ENCODE assay signal across 8 cellular contexts in genomic region chr13:27271572-27272096, GRCh38. TPM values are rescaled to one million over a fixed set of nuclear protein-coding genes. Genes with fewer than 3 reads are reported as not detected.
DNase-seq lines count a peak whose midpoint lies in the region; ATAC-seq and TF ChIP-seq lines count a peak whose summit lies in the region.

No MANE protein-coding gene starts in this region.

- no peaks in the 10 kb centered on the region for H3K36me3 Mint-ChIP-seq in T-helper 1 cell treated with Interleukin-12 subunit alpha and Interleukin-12 subunit beta and Interleukin-4 antibody, amounts not matched to agents 30 μg/mL and 1 μg/mL, for 36 hours (ENCODE audit: low read depth)

- H3K27me3 Mint-ChIP-seq in T-helper 1 cell treated with Interleukin-12 subunit alpha and Interleukin-12 subunit beta and Interleukin-4 antibody, amounts not matched to agents 30 μg/mL and 1 μg/mL, for 36 hours (ENCODE audit: low read depth) = peaks cover 43% of the 10 kb centered on the region

- WGBS in right lobe of liver (ENCODE audit: insufficient coverage, low coverage, low lambda C conversion rate, missing lambda C conversion rate) = 41% methylated on average over 15 of the region's 15 CpGs
- WGBS in suprapubic skin = 48% methylated on average over 15 of the region's 15 CpGs

- TF ChIP-seq POLR2A in right lobe of liver (IDR thresholded peaks at IDR 0.05) (no peak), suprapubic skin (IDR thresholded peaks at IDR 0.05) (no peak)

- H3K4me3 ChIP-seq in astrocyte of the cerebellum (ENCODE audit: low read depth, low read length) (peak overlapping the region; percentile 69), right lobe of liver (peak overlapping the region; percentile 79 to 92 (median 84)), suprapubic skin (peak overlapping the region; percentile 69)

- peak overlapping the region; percentile 80 for H3K4me3 Mint-ChIP-seq in T-helper 1 cell treated with Interleukin-12 subunit alpha and Interleukin-12 subunit beta and Interleukin-4 antibody, amounts not matched to agents 30 μg/mL and 1 μg/mL, for 36 hours

- H3K27ac Mint-ChIP-seq in T-helper 1 cell treated with Interleukin-12 subunit alpha and Interleukin-12 subunit beta and Interleukin-4 antibody, amounts not matched to agents 30 μg/mL and 1 μg/mL, for 36 hours = no peak overlapping the region

- peak overlapping the region; percentile 85 to 95 (median 89) for H3K27ac ChIP-seq in right lobe of liver
- H3K27ac ChIP-seq in suprapubic skin = peak overlapping the region; percentile 39

- H3K4me1 ChIP-seq in right lobe of liver (peaks cover 0 to 14% (median 0%) of the 10 kb centered on the region in 4 donors), suprapubic skin (peaks cover 34% of the 10 kb centered on the region)

- in situ Hi-C loops in astrocyte of the cerebellum (cut with HindIII; ENCODE audit: low sequenced_read_pairs) = no loop called here

- no peak for TF ChIP-seq CTCF in astrocyte of the cerebellum (IDR thresholded peaks at IDR 0.05; ENCODE audit: low read depth, low read length, missing control alignments)
- TF ChIP-seq CTCF in right lobe of liver (IDR thresholded peaks at IDR 0.05) = no peak
- no peak for TF ChIP-seq CTCF in suprapubic skin (IDR thresholded peaks at IDR 0.05)

- no peaks in the 10 kb centered on the region for H3K27me3 ChIP-seq in right lobe of liver
- no peaks in the 10 kb centered on the region for H3K27me3 ChIP-seq in suprapubic skin

- no peak for DNase-seq in T-helper 1 cell
- no peak for DNase-seq in astrocyte of the cerebellum (ENCODE audit: low read depth)
- no peak for DNase-seq in right lobe of liver
- peak in 1 of 2 donors; percentile 69 for DNase-seq in suprapubic skin (ENCODE audit: low spot score in 2 of 2)
- no peak for DNase-seq in ecto neural progenitor cell (ENCODE audit: low spot score)
- no peak for DNase-seq in stimulated activated CD4-positive, alpha-beta T cell treated with anti-CD3 and anti-CD28 coated beads, Interleukin-12 subunit alpha, Interleukin-12 subunit beta, amount 100 ng/mL, for 4 hours

- H3K9me3 ChIP-seq in right lobe of liver = no peaks in the 10 kb centered on the region
- H3K9me3 ChIP-seq in suprapubic skin = no peaks in the 10 kb centered on the region

- no peak for TF ChIP-seq EP300 in suprapubic skin (IDR thresholded peaks at IDR 0.05)

- H3K9me3 Mint-ChIP-seq in T-helper 1 cell treated with Interleukin-12 subunit alpha and Interleukin-12 subunit beta and Interleukin-4 antibody, amounts not matched to agents 30 μg/mL and 1 μg/mL, for 36 hours = no peaks in the 10 kb centered on the region

- peaks cover 0 to 3% (median 0%) of the 10 kb centered on the region in 4 donors for H3K36me3 ChIP-seq in right lobe of liver
- no peaks in the 10 kb centered on the region for H3K36me3 ChIP-seq in suprapubic skin

- intact Hi-C loops in right lobe of liver (cut with DNase I) = no loop called here

- no peak for ATAC-seq in right lobe of liver
- ATAC-seq in GM21529 (IDR thresholded peaks at IDR 0.05; ENCODE audit: unreplicated experiment) = no peak

- H3K4me1 Mint-ChIP-seq in T-helper 1 cell treated with Interleukin-12 subunit alpha and Interleukin-12 subunit beta and Interleukin-4 antibody, amounts not matched to agents 30 μg/mL and 1 μg/mL, for 36 hours (ENCODE audit: low read depth) = peaks cover 10% of the 10 kb centered on the region

RNA-seq across cellular contexts. Expression of gene RASL11A, which starts 1.0 kb away (rescaled TPM):
- total RNA-seq in right lobe of liver (10 to 100 TPM in 1 of 6 experiments, 1 to 10 TPM in 5; 4.2 to 23.4 (median 6.1) TPM), suprapubic skin (10 to 100 TPM in 3 of 4 donors, 1 to 10 TPM in 1; 7.9 to 17.5 (median 13.8) TPM)

RNA-seq across cellular contexts. Expression of gene RPL21, which starts 20.3 kb away (rescaled TPM):
- total RNA-seq in right lobe of liver (100 to 1,000 TPM; 174 to 362 (median 317) TPM), suprapubic skin (100 to 1,000 TPM; 337 to 951 (median 832) TPM)
